In genomic region chr3:187139126-187139894, GRCh38 we compare ENCODE assay signal across 8 cellular contexts. TPM values are rescaled to one million over a fixed set of nuclear protein-coding genes. Genes with fewer than 3 reads are reported as not detected.
DNase-seq lines count a peak whose midpoint lies in the region; ATAC-seq and TF ChIP-seq lines count a peak whose summit lies in the region.

TSS of gene RPL39L (minus strand) at chr3:187139496. CDS start at chr3:187121300, 18,196 bp downstream.

- 93% methylated on average over 69 of the region's 69 CpGs for WGBS in HUES64

- peak; percentile 94 for DNase-seq in DMS153 treated with DMSO at 0.1 percent for 48 hours (lab: John Stamatoyannopoulos, UW; ENCODE audit: unreplicated experiment)
- DNase-seq in SJCRH30, result peak; percentile 45 to 68
- peak; percentile 94 for DNase-seq in activated naive CD4-positive, alpha-beta T cell treated with anti-CD3 and anti-CD28 coated beads, Interleukin-2, amount 10 ng/mL, durations not matched to agents 7 days and 5 days
- DNase-seq in head of caudate nucleus, result peak; percentile 60 to 91 (median 80)
- DNase-seq in tibial artery, result peak; percentile 73 to 91

- no peaks in the 10 kb centered on the region for H3K79me2 ChIP-seq in parathyroid adenoma

- H3K27me3 Mint-ChIP-seq in activated naive CD4-positive, alpha-beta T cell treated with anti-CD3 and anti-CD28 coated beads, Interleukin-2, amount 10 ng/mL, durations not matched to agents 7 days and 5 days, result peaks cover 13% of the 10 kb centered on the region

- H3K4me1 ChIP-seq in HUES64 (ENCODE audit: insufficient read depth, low read length) (no peaks in the 10 kb centered on the region), SJCRH30 (no peaks in the 10 kb centered on the region), parathyroid adenoma (no peaks in the 10 kb centered on the region), tibial artery (peaks cover 0 to 9% (median 3%) of the 10 kb centered on the region in 4 donors)

- H3K36me3 ChIP-seq in HUES64 (ENCODE audit: insufficient read depth, low read length) (peaks cover 9% of the 10 kb centered on the region; the same call in 1 of the 2 replicates), SJCRH30 (no peaks in the 10 kb centered on the region), parathyroid adenoma (ENCODE audit: control insufficient read depth, insufficient read depth, low read length) (no peaks in the 10 kb centered on the region), tibial artery (peaks cover 0 to 6% (median 0%) of the 10 kb centered on the region in 3 donors)

- H2AFZ ChIP-seq in parathyroid adenoma, result peak within 1 kb of the TSS; percentile 79

- peak; percentile 98 for ATAC-seq in GM21423 (IDR thresholded peaks at IDR 0.05; ENCODE audit: unreplicated experiment)

- peak within 1 kb of the TSS; percentile 85 for H3K4me3 Mint-ChIP-seq in activated naive CD4-positive, alpha-beta T cell treated with anti-CD3 and anti-CD28 coated beads, Interleukin-2, amount 10 ng/mL, durations not matched to agents 7 days and 5 days

- H3K9me3 Mint-ChIP-seq in activated naive CD4-positive, alpha-beta T cell treated with anti-CD3 and anti-CD28 coated beads, Interleukin-2, amount 10 ng/mL, durations not matched to agents 7 days and 5 days, result peaks cover 31% of the 10 kb centered on the region

- CTCF ChIA-PET in activated naive CD4-positive, alpha-beta T cell treated with anti-CD3 and anti-CD28 coated beads, Interleukin-2, amount 10 ng/mL, durations not matched to agents 7 days and 5 days (lab: Charles Lee), result interaction anchor here (0.7 to 6.5 kb wide), 24 partner anchors 8 to 355 kb away, joined by 3 to 70 read pairs (median 6); partner anchors contain the start of gene RTP4

- H3K4me2 ChIP-seq in parathyroid adenoma (ENCODE audit: low read length), result peak within 1 kb of the TSS; percentile 72

- H3K9me3 ChIP-seq in HUES64 (ENCODE audit: insufficient read depth, low read depth, low read length) (peaks cover under 1% of the 10 kb centered on the region; the same call in 1 of the 2 replicates), SJCRH30 (replicated peaks) (no peaks in the 10 kb centered on the region), parathyroid adenoma (ENCODE audit: control insufficient read depth, low read length) (no peaks in the 10 kb centered on the region), tibial artery (no peaks in the 10 kb centered on the region)

- no peaks in the 10 kb centered on the region for H3K27me3 ChIP-seq in HUES64 (ENCODE audit: insufficient read depth, low read length)
- no peaks in the 10 kb centered on the region for H3K27me3 ChIP-seq in SJCRH30
- no peaks in the 10 kb centered on the region for H3K27me3 ChIP-seq in parathyroid adenoma (ENCODE audit: control insufficient read depth, insufficient read depth, low read length)
- H3K27me3 ChIP-seq in tibial artery, result no peaks in the 10 kb centered on the region

- peaks cover 24% of the 10 kb centered on the region for H3K4me1 Mint-ChIP-seq in activated naive CD4-positive, alpha-beta T cell treated with anti-CD3 and anti-CD28 coated beads, Interleukin-2, amount 10 ng/mL, durations not matched to agents 7 days and 5 days

- H3K36me3 Mint-ChIP-seq in activated naive CD4-positive, alpha-beta T cell treated with anti-CD3 and anti-CD28 coated beads, Interleukin-2, amount 10 ng/mL, durations not matched to agents 7 days and 5 days, result peaks cover 29% of the 10 kb centered on the region

- intact Hi-C loops in head of caudate nucleus (cut with DNase I), result no loop called here
- intact Hi-C loops in tibial artery (cut with DNase I; ENCODE audit: low total_unique reads), result no loop called here

- H3K9ac ChIP-seq in HUES64 (ENCODE audit: low read depth, low read length), result peak within 1 kb of the TSS; percentile 66
- no peak within 1 kb of the TSS for H3K9ac ChIP-seq in parathyroid adenoma

- H3K27ac Mint-ChIP-seq in activated naive CD4-positive, alpha-beta T cell treated with anti-CD3 and anti-CD28 coated beads, Interleukin-2, amount 10 ng/mL, durations not matched to agents 7 days and 5 days, result peak within 1 kb of the TSS; percentile 95

- peak within 1 kb of the TSS; percentile 61 for H3K4me3 ChIP-seq in HUES64 (ENCODE audit: low read length)
- H3K4me3 ChIP-seq in SJCRH30, result peak within 1 kb of the TSS; percentile 61
- peak within 1 kb of the TSS; percentile 55 for H3K4me3 ChIP-seq in parathyroid adenoma (ENCODE audit: low read depth, low read length)
- H3K4me3 ChIP-seq in tibial artery, result peak within 1 kb of the TSS; percentile 58 to 73

- TF ChIP-seq CTCF in parathyroid adenoma (IDR thresholded peaks at IDR 0.05) (peak; percentile 54), tibial artery (IDR thresholded peaks at IDR 0.05) (peak; percentile 83 to 90)

- H3K27ac ChIP-seq in HUES64 (ENCODE audit: low read depth, low read length), result 0 out of 2 replicates have a peak within 1 kb of the TSS, but pooled peaks have one; percentile 9
- peak within 1 kb of the TSS; percentile 71 for H3K27ac ChIP-seq in SJCRH30
- H3K27ac ChIP-seq in parathyroid adenoma, result no peak within 1 kb of the TSS
- peak within 1 kb of the TSS; percentile 70 to 78 for H3K27ac ChIP-seq in tibial artery

RNA-seq across cellular contexts. Expression of gene RPL39L, which starts in this region (rescaled TPM):
- 38.1 TPM for polyA plus RNA-seq in HUES64 (2013, experiment 1 of 2)
- polyA plus RNA-seq in HUES64 (2013, experiment 2 of 2), result 41.1 TPM
- 10.3 and 16.1 TPM in 2 replicates for total RNA-seq in SJCRH30 (2014; rRNA removed; shearing (Covaris generic))
